Comparison of ENCODE assay signal across 1 cellular context in the genomic region with DNA sequence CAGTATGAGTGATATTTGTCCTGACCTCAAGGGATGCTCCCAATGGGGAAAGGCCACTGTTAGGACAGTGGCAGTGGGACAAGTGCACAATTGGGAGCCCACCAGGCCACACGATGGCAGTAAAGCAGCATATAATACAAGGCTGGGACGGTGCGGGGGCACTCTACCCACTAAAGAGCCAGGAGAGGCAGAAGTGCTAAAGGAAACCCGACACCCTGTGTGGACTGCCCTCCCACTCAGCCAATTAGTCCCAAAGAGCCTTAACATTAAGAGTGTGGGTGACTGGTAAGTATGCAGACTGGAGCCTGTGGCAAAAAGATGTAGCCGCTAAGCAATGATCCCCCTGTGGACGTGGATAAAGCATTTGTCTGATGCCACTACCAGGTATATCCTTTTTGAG.
TF ChIP-seq lines count a peak whose summit lies in the region.

No MANE protein-coding gene starts in this region.

TF ChIP-seq in HepG2, 621 proteins besides CTCF, POLR2A, EP300 and RAD21 (continued from another document and continues in another):
- TF ChIP-seq ZFP36L2 (CRISPR knock-in tag; IDR thresholded peaks at IDR 0.05) = no peak
- no peak for TF ChIP-seq ADNP (CRISPR knock-in tag; IDR thresholded peaks at IDR 0.05)
- TF ChIP-seq, protein P1, sequence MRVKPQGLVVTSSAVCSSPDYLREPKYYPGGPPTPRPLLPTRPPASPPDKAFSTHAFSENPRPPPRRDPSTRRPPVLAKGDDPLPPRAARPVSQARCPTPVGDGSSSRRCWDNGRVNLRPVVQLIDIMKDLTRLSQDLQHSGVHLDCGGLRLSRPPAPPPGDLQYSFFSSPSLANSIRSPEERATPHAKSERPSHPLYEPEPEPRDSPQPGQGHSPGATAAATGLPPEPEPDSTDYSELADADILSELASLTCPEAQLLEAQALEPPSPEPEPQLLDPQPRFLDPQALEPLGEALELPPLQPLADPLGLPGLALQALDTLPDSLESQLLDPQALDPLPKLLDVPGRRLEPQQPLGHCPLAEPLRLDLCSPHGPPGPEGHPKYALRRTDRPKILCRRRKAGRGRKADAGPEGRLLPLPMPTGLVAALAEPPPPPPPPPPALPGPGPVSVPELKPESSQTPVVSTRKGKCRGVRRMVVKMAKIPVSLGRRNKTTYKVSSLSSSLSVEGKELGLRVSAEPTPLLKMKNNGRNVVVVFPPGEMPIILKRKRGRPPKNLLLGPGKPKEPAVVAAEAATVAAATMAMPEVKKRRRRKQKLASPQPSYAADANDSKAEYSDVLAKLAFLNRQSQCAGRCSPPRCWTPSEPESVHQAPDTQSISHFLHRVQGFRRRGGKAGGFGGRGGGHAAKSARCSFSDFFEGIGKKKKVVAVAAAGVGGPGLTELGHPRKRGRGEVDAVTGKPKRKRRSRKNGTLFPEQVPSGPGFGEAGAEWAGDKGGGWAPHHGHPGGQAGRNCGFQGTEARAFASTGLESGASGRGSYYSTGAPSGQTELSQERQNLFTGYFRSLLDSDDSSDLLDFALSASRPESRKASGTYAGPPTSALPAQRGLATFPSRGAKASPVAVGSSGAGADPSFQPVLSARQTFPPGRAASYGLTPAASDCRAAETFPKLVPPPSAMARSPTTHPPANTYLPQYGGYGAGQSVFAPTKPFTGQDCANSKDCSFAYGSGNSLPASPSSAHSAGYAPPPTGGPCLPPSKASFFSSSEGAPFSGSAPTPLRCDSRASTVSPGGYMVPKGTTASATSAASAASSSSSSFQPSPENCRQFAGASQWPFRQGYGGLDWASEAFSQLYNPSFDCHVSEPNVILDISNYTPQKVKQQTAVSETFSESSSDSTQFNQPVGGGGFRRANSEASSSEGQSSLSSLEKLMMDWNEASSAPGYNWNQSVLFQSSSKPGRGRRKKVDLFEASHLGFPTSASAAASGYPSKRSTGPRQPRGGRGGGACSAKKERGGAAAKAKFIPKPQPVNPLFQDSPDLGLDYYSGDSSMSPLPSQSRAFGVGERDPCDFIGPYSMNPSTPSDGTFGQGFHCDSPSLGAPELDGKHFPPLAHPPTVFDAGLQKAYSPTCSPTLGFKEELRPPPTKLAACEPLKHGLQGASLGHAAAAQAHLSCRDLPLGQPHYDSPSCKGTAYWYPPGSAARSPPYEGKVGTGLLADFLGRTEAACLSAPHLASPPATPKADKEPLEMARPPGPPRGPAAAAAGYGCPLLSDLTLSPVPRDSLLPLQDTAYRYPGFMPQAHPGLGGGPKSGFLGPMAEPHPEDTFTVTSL (CRISPR knock-in tag; IDR thresholded peaks at IDR 0.05; ENCODE audit: borderline replicate concordance) = no peak
- TF ChIP-seq, protein P2, sequence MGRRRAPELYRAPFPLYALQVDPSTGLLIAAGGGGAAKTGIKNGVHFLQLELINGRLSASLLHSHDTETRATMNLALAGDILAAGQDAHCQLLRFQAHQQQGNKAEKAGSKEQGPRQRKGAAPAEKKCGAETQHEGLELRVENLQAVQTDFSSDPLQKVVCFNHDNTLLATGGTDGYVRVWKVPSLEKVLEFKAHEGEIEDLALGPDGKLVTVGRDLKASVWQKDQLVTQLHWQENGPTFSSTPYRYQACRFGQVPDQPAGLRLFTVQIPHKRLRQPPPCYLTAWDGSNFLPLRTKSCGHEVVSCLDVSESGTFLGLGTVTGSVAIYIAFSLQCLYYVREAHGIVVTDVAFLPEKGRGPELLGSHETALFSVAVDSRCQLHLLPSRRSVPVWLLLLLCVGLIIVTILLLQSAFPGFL (CRISPR knock-in tag; IDR thresholded peaks at IDR 0.05) = no peak
- TF ChIP-seq PITX1 (CRISPR knock-in tag; IDR thresholded peaks at IDR 0.05) = 0 out of 2 replicates have a peak, but pooled peaks have one; percentile 50
- no peak for TF ChIP-seq ZNF703 (CRISPR knock-in tag; IDR thresholded peaks at IDR 0.05; ENCODE audit: borderline replicate concordance)
- TF ChIP-seq BORCS8-MEF2B (CRISPR knock-in tag; IDR thresholded peaks at IDR 0.05) = peak; percentile 73; the same call in 1 of the 2 replicates
- no peak for TF ChIP-seq SMARCE1 (IDR thresholded peaks at IDR 0.05; ENCODE audit: borderline replicate concordance)
- no peak for TF ChIP-seq HNF4A (CRISPR knock-in tag; IDR thresholded peaks at IDR 0.05)
- TF ChIP-seq, protein P3, sequence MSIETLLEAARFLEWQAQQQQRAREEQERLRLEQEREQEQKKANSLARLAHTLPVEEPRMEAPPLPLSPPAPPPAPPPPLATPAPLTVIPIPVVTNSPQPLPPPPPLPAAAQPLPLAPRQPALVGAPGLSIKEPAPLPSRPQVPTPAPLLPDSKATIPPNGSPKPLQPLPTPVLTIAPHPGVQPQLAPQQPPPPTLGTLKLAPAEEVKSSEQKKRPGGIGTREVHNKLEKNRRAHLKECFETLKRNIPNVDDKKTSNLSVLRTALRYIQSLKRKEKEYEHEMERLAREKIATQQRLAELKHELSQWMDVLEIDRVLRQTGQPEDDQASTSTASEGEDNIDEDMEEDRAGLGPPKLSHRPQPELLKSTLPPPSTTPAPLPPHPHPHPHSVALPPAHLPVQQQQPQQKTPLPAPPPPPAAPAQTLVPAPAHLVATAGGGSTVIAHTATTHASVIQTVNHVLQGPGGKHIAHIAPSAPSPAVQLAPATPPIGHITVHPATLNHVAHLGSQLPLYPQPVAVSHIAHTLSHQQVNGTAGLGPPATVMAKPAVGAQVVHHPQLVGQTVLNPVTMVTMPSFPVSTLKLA (IDR thresholded peaks at IDR 0.05) = no peak
- TF ChIP-seq EEA1 (CRISPR knock-in tag; IDR thresholded peaks at IDR 0.05; ENCODE audit: borderline replicate concordance) = no peak
- TF ChIP-seq GATAD2A (CRISPR knock-in tag; IDR thresholded peaks at IDR 0.05) = peak; percentile 69
- no peak for TF ChIP-seq ZNF709 (CRISPR knock-in tag; IDR thresholded peaks at IDR 0.05)
- TF ChIP-seq, protein P4, sequence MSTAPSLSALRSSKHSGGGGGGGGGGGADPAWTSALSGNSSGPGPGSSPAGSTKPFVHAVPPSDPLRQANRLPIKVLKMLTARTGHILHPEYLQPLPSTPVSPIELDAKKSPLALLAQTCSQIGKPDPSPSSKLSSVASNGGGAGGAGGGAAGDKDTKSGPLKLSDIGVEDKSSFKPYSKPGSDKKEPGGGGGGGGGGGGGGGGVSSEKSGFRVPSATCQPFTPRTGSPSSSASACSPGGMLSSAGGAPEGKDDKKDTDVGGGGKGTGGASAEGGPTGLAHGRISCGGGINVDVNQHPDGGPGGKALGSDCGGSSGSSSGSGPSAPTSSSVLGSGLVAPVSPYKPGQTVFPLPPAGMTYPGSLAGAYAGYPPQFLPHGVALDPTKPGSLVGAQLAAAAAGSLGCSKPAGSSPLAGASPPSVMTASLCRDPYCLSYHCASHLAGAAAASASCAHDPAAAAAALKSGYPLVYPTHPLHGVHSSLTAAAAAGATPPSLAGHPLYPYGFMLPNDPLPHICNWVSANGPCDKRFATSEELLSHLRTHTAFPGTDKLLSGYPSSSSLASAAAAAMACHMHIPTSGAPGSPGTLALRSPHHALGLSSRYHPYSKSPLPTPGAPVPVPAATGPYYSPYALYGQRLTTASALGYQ (CRISPR knock-in tag; IDR thresholded peaks at IDR 0.05) = no peak
- TF ChIP-seq, protein P5, sequence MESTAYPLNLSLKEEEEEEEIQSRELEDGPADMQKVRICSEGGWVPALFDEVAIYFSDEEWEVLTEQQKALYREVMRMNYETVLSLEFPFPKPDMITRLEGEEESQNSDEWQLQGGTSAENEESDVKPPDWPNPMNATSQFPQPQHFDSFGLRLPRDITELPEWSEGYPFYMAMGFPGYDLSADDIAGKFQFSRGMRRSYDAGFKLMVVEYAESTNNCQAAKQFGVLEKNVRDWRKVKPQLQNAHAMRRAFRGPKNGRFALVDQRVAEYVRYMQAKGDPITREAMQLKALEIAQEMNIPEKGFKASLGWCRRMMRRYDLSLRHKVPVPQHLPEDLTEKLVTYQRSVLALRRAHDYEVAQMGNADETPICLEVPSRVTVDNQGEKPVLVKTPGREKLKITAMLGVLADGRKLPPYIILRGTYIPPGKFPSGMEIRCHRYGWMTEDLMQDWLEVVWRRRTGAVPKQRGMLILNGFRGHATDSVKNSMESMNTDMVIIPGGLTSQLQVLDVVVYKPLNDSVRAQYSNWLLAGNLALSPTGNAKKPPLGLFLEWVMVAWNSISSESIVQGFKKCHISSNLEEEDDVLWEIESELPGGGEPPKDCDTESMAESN (CRISPR knock-in tag; conservative IDR thresholded peaks at IDR 0.05) = no peak
- no peak for TF ChIP-seq ZNF652 (CRISPR knock-in tag; IDR thresholded peaks at IDR 0.05; ENCODE audit: borderline replicate concordance, low read depth)
- peak; percentile 91 for TF ChIP-seq THAP11 (CRISPR knock-in tag; IDR thresholded peaks at IDR 0.05)
- TF ChIP-seq XRCC5 (optimal IDR thresholded peaks at IDR 0.05; ENCODE audit: low read length) = peak; percentile 94
- TF ChIP-seq ZNF614 (CRISPR knock-in tag; IDR thresholded peaks at IDR 0.05; ENCODE audit: borderline replicate concordance) = no peak
- TF ChIP-seq BCL6 (CRISPR knock-in tag; IDR thresholded peaks at IDR 0.05) = 0 out of 2 replicates have a peak, but pooled peaks have one; percentile 10
- TF ChIP-seq ZNF235 (CRISPR knock-in tag; IDR thresholded peaks at IDR 0.05; ENCODE audit: borderline replicate concordance) = no peak
- TF ChIP-seq, protein P6, sequence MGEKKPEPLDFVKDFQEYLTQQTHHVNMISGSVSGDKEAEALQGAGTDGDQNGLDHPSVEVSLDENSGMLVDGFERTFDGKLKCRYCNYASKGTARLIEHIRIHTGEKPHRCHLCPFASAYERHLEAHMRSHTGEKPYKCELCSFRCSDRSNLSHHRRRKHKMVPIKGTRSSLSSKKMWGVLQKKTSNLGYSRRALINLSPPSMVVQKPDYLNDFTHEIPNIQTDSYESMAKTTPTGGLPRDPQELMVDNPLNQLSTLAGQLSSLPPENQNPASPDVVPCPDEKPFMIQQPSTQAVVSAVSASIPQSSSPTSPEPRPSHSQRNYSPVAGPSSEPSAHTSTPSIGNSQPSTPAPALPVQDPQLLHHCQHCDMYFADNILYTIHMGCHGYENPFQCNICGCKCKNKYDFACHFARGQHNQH (CRISPR knock-in tag; IDR thresholded peaks at IDR 0.05) = peak; percentile 65; the same call in 1 of the 2 replicates
- TF ChIP-seq ERF (CRISPR knock-in tag; IDR thresholded peaks at IDR 0.05) = 0 out of 2 replicates have a peak, but pooled peaks have one; percentile 17
- TF ChIP-seq ZNF143 (CRISPR knock-in tag; IDR thresholded peaks at IDR 0.05) = peak; percentile 70
- peak; percentile 76; the same call in 1 of the 2 replicates for TF ChIP-seq SALL2 (CRISPR knock-in tag; IDR thresholded peaks at IDR 0.05)
- no peak for TF ChIP-seq WIZ (CRISPR knock-in tag; IDR thresholded peaks at IDR 0.05)
- no peak for TF ChIP-seq THYN1 (CRISPR knock-in tag; IDR thresholded peaks at IDR 0.05; ENCODE audit: borderline replicate concordance, low read depth)
- TF ChIP-seq SALL1 (CRISPR knock-in tag; IDR thresholded peaks at IDR 0.05) = peak; percentile 45; the same call in 1 of the 2 replicates
- no peak for TF ChIP-seq ZNF44 (CRISPR knock-in tag; IDR thresholded peaks at IDR 0.05)
- TF ChIP-seq PHF20 (CRISPR knock-in tag; IDR thresholded peaks at IDR 0.05) = peak; percentile 21; the same call in 1 of the 2 replicates
- no peak for TF ChIP-seq SUZ12 (IDR thresholded peaks at IDR 0.05; ENCODE audit: low read depth, low read length)
- TF ChIP-seq, protein P7, sequence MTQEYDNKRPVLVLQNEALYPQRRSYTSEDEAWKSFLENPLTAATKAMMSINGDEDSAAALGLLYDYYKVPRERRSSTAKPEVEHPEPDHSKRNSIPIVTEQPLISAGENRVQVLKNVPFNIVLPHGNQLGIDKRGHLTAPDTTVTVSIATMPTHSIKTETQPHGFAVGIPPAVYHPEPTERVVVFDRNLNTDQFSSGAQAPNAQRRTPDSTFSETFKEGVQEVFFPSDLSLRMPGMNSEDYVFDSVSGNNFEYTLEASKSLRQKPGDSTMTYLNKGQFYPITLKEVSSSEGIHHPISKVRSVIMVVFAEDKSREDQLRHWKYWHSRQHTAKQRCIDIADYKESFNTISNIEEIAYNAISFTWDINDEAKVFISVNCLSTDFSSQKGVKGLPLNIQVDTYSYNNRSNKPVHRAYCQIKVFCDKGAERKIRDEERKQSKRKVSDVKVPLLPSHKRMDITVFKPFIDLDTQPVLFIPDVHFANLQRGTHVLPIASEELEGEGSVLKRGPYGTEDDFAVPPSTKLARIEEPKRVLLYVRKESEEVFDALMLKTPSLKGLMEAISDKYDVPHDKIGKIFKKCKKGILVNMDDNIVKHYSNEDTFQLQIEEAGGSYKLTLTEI (CRISPR knock-in tag; conservative IDR thresholded peaks at IDR 0.05) = no peak
- no peak for TF ChIP-seq ZFP36L1 (CRISPR knock-in tag; IDR thresholded peaks at IDR 0.05)
- no peak for TF ChIP-seq ZNF530 (CRISPR knock-in tag; IDR thresholded peaks at IDR 0.05; ENCODE audit: low read depth)
- TF ChIP-seq SIX1 (CRISPR knock-in tag; IDR thresholded peaks at IDR 0.05; ENCODE audit: borderline replicate concordance) = peak; percentile 89
- TF ChIP-seq MAF1 (CRISPR knock-in tag; IDR thresholded peaks at IDR 0.05; ENCODE audit: borderline replicate concordance) = no peak
- TF ChIP-seq, protein P8, sequence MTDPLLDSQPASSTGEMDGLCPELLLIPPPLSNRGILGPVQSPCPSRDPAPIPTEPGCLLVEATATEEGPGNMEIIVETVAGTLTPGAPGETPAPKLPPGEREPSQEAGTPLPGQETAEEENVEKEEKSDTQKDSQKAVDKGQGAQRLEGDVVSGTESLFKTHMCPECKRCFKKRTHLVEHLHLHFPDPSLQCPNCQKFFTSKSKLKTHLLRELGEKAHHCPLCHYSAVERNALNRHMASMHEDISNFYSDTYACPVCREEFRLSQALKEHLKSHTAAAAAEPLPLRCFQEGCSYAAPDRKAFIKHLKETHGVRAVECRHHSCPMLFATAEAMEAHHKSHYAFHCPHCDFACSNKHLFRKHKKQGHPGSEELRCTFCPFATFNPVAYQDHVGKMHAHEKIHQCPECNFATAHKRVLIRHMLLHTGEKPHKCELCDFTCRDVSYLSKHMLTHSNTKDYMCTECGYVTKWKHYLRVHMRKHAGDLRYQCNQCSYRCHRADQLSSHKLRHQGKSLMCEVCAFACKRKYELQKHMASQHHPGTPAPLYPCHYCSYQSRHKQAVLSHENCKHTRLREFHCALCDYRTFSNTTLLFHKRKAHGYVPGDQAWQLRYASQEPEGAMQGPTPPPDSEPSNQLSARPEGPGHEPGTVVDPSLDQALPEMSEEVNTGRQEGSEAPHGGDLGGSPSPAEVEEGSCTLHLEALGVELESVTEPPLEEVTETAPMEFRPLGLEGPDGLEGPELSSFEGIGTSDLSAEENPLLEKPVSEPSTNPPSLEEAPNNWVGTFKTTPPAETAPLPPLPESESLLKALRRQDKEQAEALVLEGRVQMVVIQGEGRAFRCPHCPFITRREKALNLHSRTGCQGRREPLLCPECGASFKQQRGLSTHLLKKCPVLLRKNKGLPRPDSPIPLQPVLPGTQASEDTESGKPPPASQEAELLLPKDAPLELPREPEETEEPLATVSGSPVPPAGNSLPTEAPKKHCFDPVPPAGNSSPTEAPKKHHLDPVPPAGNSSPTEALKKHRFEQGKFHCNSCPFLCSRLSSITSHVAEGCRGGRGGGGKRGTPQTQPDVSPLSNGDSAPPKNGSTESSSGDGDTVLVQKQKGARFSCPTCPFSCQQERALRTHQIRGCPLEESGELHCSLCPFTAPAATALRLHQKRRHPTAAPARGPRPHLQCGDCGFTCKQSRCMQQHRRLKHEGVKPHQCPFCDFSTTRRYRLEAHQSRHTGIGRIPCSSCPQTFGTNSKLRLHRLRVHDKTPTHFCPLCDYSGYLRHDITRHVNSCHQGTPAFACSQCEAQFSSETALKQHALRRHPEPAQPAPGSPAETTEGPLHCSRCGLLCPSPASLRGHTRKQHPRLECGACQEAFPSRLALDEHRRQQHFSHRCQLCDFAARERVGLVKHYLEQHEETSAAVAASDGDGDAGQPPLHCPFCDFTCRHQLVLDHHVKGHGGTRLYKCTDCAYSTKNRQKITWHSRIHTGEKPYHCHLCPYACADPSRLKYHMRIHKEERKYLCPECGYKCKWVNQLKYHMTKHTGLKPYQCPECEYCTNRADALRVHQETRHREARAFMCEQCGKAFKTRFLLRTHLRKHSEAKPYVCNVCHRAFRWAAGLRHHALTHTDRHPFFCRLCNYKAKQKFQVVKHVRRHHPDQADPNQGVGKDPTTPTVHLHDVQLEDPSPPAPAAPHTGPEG (CRISPR knock-in tag; IDR thresholded peaks at IDR 0.05) = no peak
- peak; percentile 41; the same call in 1 of the 2 replicates for TF ChIP-seq CCDC6 (CRISPR knock-in tag; IDR thresholded peaks at IDR 0.05)
- TF ChIP-seq SAP130 (CRISPR knock-in tag; IDR thresholded peaks at IDR 0.05; ENCODE audit: low read depth) = peak; percentile 42; the same call in 1 of the 2 replicates
